ENCODE assay signal across 8 cellular contexts in genomic region chr12:50110762-50111416, GRCh38. TPM values are rescaled to one million over a fixed set of nuclear protein-coding genes. Genes with fewer than 3 reads are reported as not detected.
DNase-seq lines count a peak whose midpoint lies in the region; ATAC-seq and TF ChIP-seq lines count a peak whose summit lies in the region.

No MANE protein-coding gene starts in this region.

- H3K27ac ChIP-seq in skin epidermis: peak overlapping the region in 20 of 21 experiments; percentile 5 to 93 (median 64)

- H3K9me3 Mint-ChIP-seq in activated CD4-positive, alpha-beta T cell treated with anti-CD3 and anti-CD28 coated beads for 36 hours (ENCODE audit: low read depth): no peaks in the 10 kb centered on the region

- TF ChIP-seq CTCF in NB4 (IDR thresholded peaks at IDR 0.05; ENCODE audit: low read depth, low read length): no peak

- peak overlapping the region; percentile 100 for H3K4me3 Mint-ChIP-seq in activated CD4-positive, alpha-beta T cell treated with anti-CD3 and anti-CD28 coated beads for 36 hours

- no peak for ATAC-seq in activated CD4-positive, alpha-beta T cell treated with anti-CD3 and anti-CD28 coated beads for 36 hours
- no peak for ATAC-seq in GM18861 (IDR thresholded peaks at IDR 0.05; ENCODE audit: unreplicated experiment)
- no peak for ATAC-seq in HG02798 (IDR thresholded peaks at IDR 0.05; ENCODE audit: poor library complexity, unreplicated experiment)

- H3K4me1 Mint-ChIP-seq in activated CD4-positive, alpha-beta T cell treated with anti-CD3 and anti-CD28 coated beads for 36 hours: peaks cover 30% of the 10 kb centered on the region

- intact Hi-C loops in activated CD4-positive, alpha-beta T cell treated with anti-CD3 and anti-CD28 coated beads for 36 hours (cut with DNase I, micrococcal nuclease): loop anchor here (1.0 to 5.0 kb wide), 9 partner anchors 26 to 1126 kb away; partner anchors contain the start of genes SMARCD1 (in 2 of the 2), ATF1 (in 1 of the 2), CERS5 (in 1 of the 2) and DAZAP2 (in 1 of the 2)

- no peaks in the 10 kb centered on the region for H3K27me3 Mint-ChIP-seq in activated CD4-positive, alpha-beta T cell treated with anti-CD3 and anti-CD28 coated beads for 36 hours

- peak overlapping the region; percentile 93 for H3K27ac Mint-ChIP-seq in activated CD4-positive, alpha-beta T cell treated with anti-CD3 and anti-CD28 coated beads for 36 hours

- H3K4me3 ChIP-seq in NB4 (ENCODE audit: low read depth, low read length) (no peak overlapping the region), skin epidermis (peak overlapping the region in 5 of 7 experiments; percentile 8 to 91 (median 24))

- peaks cover 10% of the 10 kb centered on the region for H3K36me3 Mint-ChIP-seq in activated CD4-positive, alpha-beta T cell treated with anti-CD3 and anti-CD28 coated beads for 36 hours (ENCODE audit: low read depth)

- POLR2A ChIA-PET in activated CD4-positive, alpha-beta T cell treated with anti-CD3 and anti-CD28 coated beads for 36 hours (lab: Charles Lee): interaction anchor here (0.6 to 2.3 kb wide), 11 partner anchors 13 to 652 kb away, joined by 3 to 31 read pairs (median 3); partner anchors contain the start of genes BCDIN3D, CERS5 and SMARCD1

- CTCF ChIA-PET in activated CD4-positive, alpha-beta T cell treated with anti-CD3 and anti-CD28 coated beads for 36 hours (lab: Charles Lee): interaction anchor here (0.6 to 8.9 kb wide), 39 partner anchors 11 to 366 kb away, joined by 3 to 146 read pairs (median 6); partner anchors contain the start of genes CERS5, RACGAP1 and SMARCD1

- DNase-seq in activated CD4-positive, alpha-beta T cell treated with anti-CD3 and anti-CD28 coated beads for 36 hours: peak; percentile 24
- DNase-seq in activated CD4-positive, alpha-beta T cell treated with anti-CD3 and anti-CD28 coated beads, Interleukin-2, amount 50 U/mL, for 4 hours: no peak
- peak; percentile 57 for DNase-seq in NB4 (ENCODE audit: low read depth)
- DNase-seq in astrocyte of the hippocampus (ENCODE audit: low read depth, low spot score): peak; percentile 21
- peak; percentile 58 for DNase-seq in iPS-NIHi11 (ENCODE audit: low spot score)

- no peak for TF ChIP-seq POLR2A in NB4 (IDR thresholded peaks at IDR 0.05; ENCODE audit: extremely low read depth, insufficient read length)

RNA-seq across cellular contexts. Expression of gene COX14, which starts 1.1 kb away (rescaled TPM):
- total RNA-seq in activated CD4-positive, alpha-beta T cell treated with anti-CD3 and anti-CD28 coated beads for 36 hours: 10 to 100 TPM; 26.8 to 44.2 TPM

RNA-seq across cellular contexts. Expression of gene GPD1, which starts 7.1 kb away (rescaled TPM):
- under 1 TPM; 0.25 to 0.37 TPM for total RNA-seq in activated CD4-positive, alpha-beta T cell treated with anti-CD3 and anti-CD28 coated beads for 36 hours

RNA-seq across cellular contexts. Expression of gene SMARCD1, which starts 25.7 kb away (rescaled TPM):
- total RNA-seq in activated CD4-positive, alpha-beta T cell treated with anti-CD3 and anti-CD28 coated beads for 36 hours: 10 to 100 TPM; 51.8 to 76.6 TPM

RNA-seq across cellular contexts. Expression of gene ASIC1, which starts 53.5 kb away (rescaled TPM):
- total RNA-seq in activated CD4-positive, alpha-beta T cell treated with anti-CD3 and anti-CD28 coated beads for 36 hours: 1 to 10 TPM; 7.3 to 8.0 TPM

RNA-seq across cellular contexts. Expression of gene CERS5, which starts 56.3 kb away (rescaled TPM):
- 10 to 100 TPM; 49.4 to 64.4 TPM for total RNA-seq in activated CD4-positive, alpha-beta T cell treated with anti-CD3 and anti-CD28 coated beads for 36 hours

Comparison
In these comparisons a context has a peak if more than half of its experiments do, and no peak if none do; other contexts are left out.
1. DNase-seq: peak in activated CD4-positive, alpha-beta T cell treated with anti-CD3 and anti-CD28 coated beads for 36 hours (single experiment), NB4 (single experiment), astrocyte of the hippocampus (single experiment) and iPS-NIHi11 (single experiment); none in activated CD4-positive, alpha-beta T cell treated with anti-CD3 and anti-CD28 coated beads, Interleukin-2, amount 50 U/mL, for 4 hours (0 of 2).